Comparison of ENCODE assay signal across 14 cellular contexts in genomic region chr5:174273325-174273724, GRCh38.
A peak's percentile ranks its signal among the peaks of the same experiment; 100 is the strongest.
DNase-seq lines count a peak whose midpoint lies in the region; ATAC-seq and TF ChIP-seq lines count a peak whose summit lies in the region.
"Had no signal": no experiment of that assay in that cellular context is flagged by ENCODE, and none has a peak within 500 bp of the region (broad histone marks: within the 10 kb centered on the region; RNA-seq: fewer than 3 reads in every experiment).

No MANE protein-coding gene starts in this region.

- intact Hi-C loops in Caco-2 (cut with micrococcal nuclease; ENCODE audit: unreplicated experiment), result no loop called here

- H3K9me3 Mint-ChIP-seq in activated T-cell treated with anti-CD3 and anti-CD28 coated beads, Interleukin-2, amount 50 U/mL, for 24 hours, result peaks cover 7% of the 10 kb centered on the region
- peaks cover 16% of the 10 kb centered on the region for H3K9me3 Mint-ChIP-seq in Caco-2 (ENCODE audit: unreplicated experiment)
- peaks cover 20% of the 10 kb centered on the region for H3K9me3 Mint-ChIP-seq in WTC11
- H3K9me3 Mint-ChIP-seq: natural killer cell treated with Interleukin-12 subunit alpha and Interleukin-12 subunit beta and Interleukin-15 and Interleukin-18, amount 100 ng/mL, for 72 hours had no signal

- H3K27me3 ChIP-seq in Caco-2 (replicated peaks; ENCODE audit: control insufficient read depth, insufficient read depth, low read length), result peaks cover 1% of the 10 kb centered on the region

- DNase-seq in ureter (ENCODE audit: low spot score) (no peak), Caco-2 (no peak), WTC11 (ENCODE audit: low spot score) (no peak)
- no peak for DNase-seq in activated T-cell treated with anti-CD3 and anti-CD28 coated beads, Interleukin-2, amount 50 U/mL, for 24 hours
- DNase-seq: activated CD4-positive, alpha-beta T cell treated with anti-CD3 and anti-CD28 coated beads, Interleukin-2, amount 50 U/mL, for 1 hour; activated naive CD4-positive, alpha-beta T cell treated with anti-CD3 and anti-CD28 coated beads, Interleukin-2, amount 50 U/mL, for 16 hours; NCI-H1105 treated with DMSO at 0.1 percent for 48 hours; NK-92 treated with Interleukin-12 subunit alpha and Interleukin-12 subunit beta, amount 100 ng/mL, for 24 hours had no signal

- H3K27me3 Mint-ChIP-seq in activated T-cell treated with anti-CD3 and anti-CD28 coated beads, Interleukin-2, amount 50 U/mL, for 24 hours, result peaks cover 3% of the 10 kb centered on the region
- peaks cover 13% of the 10 kb centered on the region for H3K27me3 Mint-ChIP-seq in Caco-2 (ENCODE audit: insufficient read depth, unreplicated experiment)
- H3K27me3 Mint-ChIP-seq in WTC11 (ENCODE audit: low read depth), result peaks cover 4% of the 10 kb centered on the region; the same call in 1 of the 2 replicates
- H3K27me3 Mint-ChIP-seq: B cell had no signal

- no peaks in the 10 kb centered on the region for H3K4me1 Mint-ChIP-seq in activated T-cell treated with anti-CD3 and anti-CD28 coated beads, Interleukin-2, amount 50 U/mL, for 24 hours (ENCODE audit: low read depth)
- H3K4me1 Mint-ChIP-seq in Caco-2 (ENCODE audit: low read depth, unreplicated experiment) (no peaks in the 10 kb centered on the region), WTC11 (no peaks in the 10 kb centered on the region)
- H3K4me1 Mint-ChIP-seq: B cell had no signal

- no peaks in the 10 kb centered on the region for H3K36me3 ChIP-seq in Caco-2 (ENCODE audit: control insufficient read depth, insufficient read depth, low read length)

- no peak overlapping the region for H3K27ac Mint-ChIP-seq in activated T-cell treated with anti-CD3 and anti-CD28 coated beads, Interleukin-2, amount 50 U/mL, for 24 hours
- no peak overlapping the region for H3K27ac Mint-ChIP-seq in Caco-2 (ENCODE audit: unreplicated experiment)
- no peak overlapping the region for H3K27ac Mint-ChIP-seq in WTC11
- H3K27ac Mint-ChIP-seq: B cell; natural killer cell treated with Interleukin-12 subunit alpha and Interleukin-12 subunit beta and Interleukin-15 and Interleukin-18, amount 100 ng/mL, for 72 hours had no signal

- BruUV-seq in Caco-2 (replicated peaks; lab: Mats Ljungman, UMichigan), result no TSS peak

- no peaks in the 10 kb centered on the region for H3K4me1 ChIP-seq in Caco-2

- CTCF ChIA-PET in Caco-2 (lab: Charles Lee) (no interaction called here), WTC11 (lab: Charles Lee) (interaction anchor here (1.5 kb wide), 1 partner anchor 38 kb away, joined by 3 read pairs; no protein-coding TSS in a partner anchor)

- POLR2A ChIA-PET in Caco-2 (lab: Charles Lee), result no interaction called here
- POLR2A ChIA-PET in WTC11 (lab: Charles Lee), result no interaction called here

- no peak for TF ChIP-seq CTCF in Caco-2 (IDR thresholded peaks at IDR 0.05; ENCODE audit: insufficient read depth in 1 of 2, low read depth in 1 of 2, low read length in 1 of 2, severe bottlenecking in 1 of 2, unreplicated experiment in 1 of 2)
- TF ChIP-seq CTCF in WTC11 (IDR thresholded peaks at IDR 0.05), result no peak

- no peaks in the 10 kb centered on the region for H3K36me3 Mint-ChIP-seq in activated T-cell treated with anti-CD3 and anti-CD28 coated beads, Interleukin-2, amount 50 U/mL, for 24 hours (ENCODE audit: low read depth)
- H3K36me3 Mint-ChIP-seq in Caco-2 (ENCODE audit: insufficient read depth, unreplicated experiment) (no peaks in the 10 kb centered on the region), WTC11 (no peaks in the 10 kb centered on the region)
- H3K36me3 Mint-ChIP-seq: natural killer cell treated with Interleukin-12 subunit alpha and Interleukin-12 subunit beta and Interleukin-15 and Interleukin-18, amount 100 ng/mL, for 72 hours had no signal

- H3K4me3 ChIP-seq in Caco-2 (ENCODE audit: low read depth, low read length), result no peak overlapping the region

- ATAC-seq in GM18511 (IDR thresholded peaks at IDR 0.05; ENCODE audit: unreplicated experiment) (peak; percentile 94), GM21367 (IDR thresholded peaks at IDR 0.05; ENCODE audit: unreplicated experiment) (peak; percentile 93), HG02970 (IDR thresholded peaks at IDR 0.05; ENCODE audit: low FRiP score, unreplicated experiment) (peak; percentile 67), HG03571 (IDR thresholded peaks at IDR 0.05; ENCODE audit: unreplicated experiment) (peak; percentile 77), WTC11 (no peak)

- no peaks in the 10 kb centered on the region for H3K9me3 ChIP-seq in Caco-2

- H3K4me3 Mint-ChIP-seq in activated T-cell treated with anti-CD3 and anti-CD28 coated beads, Interleukin-2, amount 50 U/mL, for 24 hours, result no peak overlapping the region
- no peak overlapping the region for H3K4me3 Mint-ChIP-seq in Caco-2 (ENCODE audit: unreplicated experiment)
- H3K4me3 Mint-ChIP-seq in WTC11, result no peak overlapping the region
- H3K4me3 Mint-ChIP-seq: B cell; natural killer cell treated with Interleukin-12 subunit alpha and Interleukin-12 subunit beta and Interleukin-15 and Interleukin-18, amount 100 ng/mL, for 72 hours had no signal

TF ChIP-seq in WTC11, 78 proteins besides CTCF, POLR2A, EP300 and RAD21:
- TF ChIP-seq, protein P1, sequence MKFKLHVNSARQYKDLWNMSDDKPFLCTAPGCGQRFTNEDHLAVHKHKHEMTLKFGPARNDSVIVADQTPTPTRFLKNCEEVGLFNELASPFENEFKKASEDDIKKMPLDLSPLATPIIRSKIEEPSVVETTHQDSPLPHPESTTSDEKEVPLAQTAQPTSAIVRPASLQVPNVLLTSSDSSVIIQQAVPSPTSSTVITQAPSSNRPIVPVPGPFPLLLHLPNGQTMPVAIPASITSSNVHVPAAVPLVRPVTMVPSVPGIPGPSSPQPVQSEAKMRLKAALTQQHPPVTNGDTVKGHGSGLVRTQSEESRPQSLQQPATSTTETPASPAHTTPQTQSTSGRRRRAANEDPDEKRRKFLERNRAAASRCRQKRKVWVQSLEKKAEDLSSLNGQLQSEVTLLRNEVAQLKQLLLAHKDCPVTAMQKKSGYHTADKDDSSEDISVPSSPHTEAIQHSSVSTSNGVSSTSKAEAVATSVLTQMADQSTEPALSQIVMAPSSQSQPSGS (CRISPR knock-in tag; IDR thresholded peaks at IDR 0.05; ENCODE audit: borderline replicate concordance, low read depth), result no peak
- TF ChIP-seq, protein P2, sequence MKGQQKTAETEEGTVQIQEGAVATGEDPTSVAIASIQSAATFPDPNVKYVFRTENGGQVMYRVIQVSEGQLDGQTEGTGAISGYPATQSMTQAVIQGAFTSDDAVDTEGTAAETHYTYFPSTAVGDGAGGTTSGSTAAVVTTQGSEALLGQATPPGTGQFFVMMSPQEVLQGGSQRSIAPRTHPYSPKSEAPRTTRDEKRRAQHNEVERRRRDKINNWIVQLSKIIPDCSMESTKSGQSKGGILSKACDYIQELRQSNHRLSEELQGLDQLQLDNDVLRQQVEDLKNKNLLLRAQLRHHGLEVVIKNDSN (CRISPR knock-in tag; IDR thresholded peaks at IDR 0.05), result no peak
- no peak for TF ChIP-seq EMX1 (CRISPR knock-in tag; IDR thresholded peaks at IDR 0.05)
- no peak for TF ChIP-seq ZNF512 (CRISPR knock-in tag; IDR thresholded peaks at IDR 0.05; ENCODE audit: borderline replicate concordance)
- TF ChIP-seq, protein P3, sequence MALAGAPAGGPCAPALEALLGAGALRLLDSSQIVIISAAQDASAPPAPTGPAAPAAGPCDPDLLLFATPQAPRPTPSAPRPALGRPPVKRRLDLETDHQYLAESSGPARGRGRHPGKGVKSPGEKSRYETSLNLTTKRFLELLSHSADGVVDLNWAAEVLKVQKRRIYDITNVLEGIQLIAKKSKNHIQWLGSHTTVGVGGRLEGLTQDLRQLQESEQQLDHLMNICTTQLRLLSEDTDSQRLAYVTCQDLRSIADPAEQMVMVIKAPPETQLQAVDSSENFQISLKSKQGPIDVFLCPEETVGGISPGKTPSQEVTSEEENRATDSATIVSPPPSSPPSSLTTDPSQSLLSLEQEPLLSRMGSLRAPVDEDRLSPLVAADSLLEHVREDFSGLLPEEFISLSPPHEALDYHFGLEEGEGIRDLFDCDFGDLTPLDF (CRISPR knock-in tag; IDR thresholded peaks at IDR 0.05), result no peak
- TF ChIP-seq, protein P4, sequence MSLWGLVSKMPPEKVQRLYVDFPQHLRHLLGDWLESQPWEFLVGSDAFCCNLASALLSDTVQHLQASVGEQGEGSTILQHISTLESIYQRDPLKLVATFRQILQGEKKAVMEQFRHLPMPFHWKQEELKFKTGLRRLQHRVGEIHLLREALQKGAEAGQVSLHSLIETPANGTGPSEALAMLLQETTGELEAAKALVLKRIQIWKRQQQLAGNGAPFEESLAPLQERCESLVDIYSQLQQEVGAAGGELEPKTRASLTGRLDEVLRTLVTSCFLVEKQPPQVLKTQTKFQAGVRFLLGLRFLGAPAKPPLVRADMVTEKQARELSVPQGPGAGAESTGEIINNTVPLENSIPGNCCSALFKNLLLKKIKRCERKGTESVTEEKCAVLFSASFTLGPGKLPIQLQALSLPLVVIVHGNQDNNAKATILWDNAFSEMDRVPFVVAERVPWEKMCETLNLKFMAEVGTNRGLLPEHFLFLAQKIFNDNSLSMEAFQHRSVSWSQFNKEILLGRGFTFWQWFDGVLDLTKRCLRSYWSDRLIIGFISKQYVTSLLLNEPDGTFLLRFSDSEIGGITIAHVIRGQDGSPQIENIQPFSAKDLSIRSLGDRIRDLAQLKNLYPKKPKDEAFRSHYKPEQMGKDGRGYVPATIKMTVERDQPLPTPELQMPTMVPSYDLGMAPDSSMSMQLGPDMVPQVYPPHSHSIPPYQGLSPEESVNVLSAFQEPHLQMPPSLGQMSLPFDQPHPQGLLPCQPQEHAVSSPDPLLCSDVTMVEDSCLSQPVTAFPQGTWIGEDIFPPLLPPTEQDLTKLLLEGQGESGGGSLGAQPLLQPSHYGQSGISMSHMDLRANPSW (CRISPR knock-in tag; conservative IDR thresholded peaks at IDR 0.05; ENCODE audit: low read depth), result no peak
- no peak for TF ChIP-seq SMAD3 (CRISPR knock-in tag; IDR thresholded peaks at IDR 0.05; ENCODE audit: borderline replicate concordance)
- TF ChIP-seq JUN (CRISPR knock-in tag; IDR thresholded peaks at IDR 0.05), result no peak
- TF ChIP-seq CREM (CRISPR knock-in tag; IDR thresholded peaks at IDR 0.05), result no peak
- TF ChIP-seq FOXP1 (CRISPR knock-in tag; IDR thresholded peaks at IDR 0.05; ENCODE audit: borderline replicate concordance), result no peak
- TF ChIP-seq ZBTB21 (CRISPR knock-in tag; IDR thresholded peaks at IDR 0.05; ENCODE audit: borderline replicate concordance), result no peak
TF ChIP-seq in WTC11: peak in this region for 0.
